In the genomic region with DNA sequence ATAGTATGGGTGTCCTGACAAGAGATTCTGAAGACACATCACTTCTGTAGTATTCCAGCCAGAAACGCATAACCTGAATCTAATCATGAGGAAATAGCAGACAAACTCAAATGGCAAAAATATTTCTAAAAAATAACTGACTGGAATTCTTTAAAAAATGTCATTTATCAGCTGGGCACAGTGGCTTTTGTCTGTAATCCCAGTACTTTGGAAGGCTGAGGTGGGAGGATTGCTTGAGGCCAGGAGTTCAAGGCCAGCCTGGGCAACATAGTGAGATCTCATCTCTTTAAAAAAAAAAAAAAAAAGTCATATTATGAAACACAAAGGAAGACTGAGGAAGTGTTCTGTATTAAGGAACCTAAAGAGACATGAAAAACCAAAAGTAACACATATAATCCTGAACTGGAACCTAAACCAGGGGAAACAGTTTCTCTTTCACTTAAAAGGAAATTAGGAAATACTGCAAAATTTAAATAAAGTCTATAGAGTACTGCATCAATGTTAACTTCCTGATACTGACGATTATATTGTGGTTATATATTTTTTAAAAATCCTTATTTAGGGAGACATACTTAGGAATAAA, we compare ENCODE assay signal across 1 cellular context.
TF ChIP-seq lines count a peak whose summit lies in the region.

No MANE protein-coding gene starts in this region.

TF ChIP-seq in HepG2, 621 proteins besides CTCF, POLR2A, EP300 and RAD21:
- 0 out of 2 replicates have a peak, but pooled peaks have one; percentile 10 for TF ChIP-seq TFAP4 (IDR thresholded peaks at IDR 0.05; ENCODE audit: borderline replicate concordance, low read depth)
- TF ChIP-seq RARG (CRISPR knock-in tag; IDR thresholded peaks at IDR 0.05; ENCODE audit: low read depth): 0 out of 2 replicates have a peak, but pooled peaks have one; percentile 30
- peak; percentile 42; the same call in 1 of the 2 replicates for TF ChIP-seq ZNF770 (CRISPR knock-in tag; IDR thresholded peaks at IDR 0.05)
- 0 out of 2 replicates have a peak, but pooled peaks have one; percentile 6 for TF ChIP-seq SALL1 (CRISPR knock-in tag; IDR thresholded peaks at IDR 0.05)
- TF ChIP-seq CHD4 (IDR thresholded peaks at IDR 0.05; ENCODE audit: borderline replicate concordance, low read length): peak; percentile 51
- TF ChIP-seq, protein P1, sequence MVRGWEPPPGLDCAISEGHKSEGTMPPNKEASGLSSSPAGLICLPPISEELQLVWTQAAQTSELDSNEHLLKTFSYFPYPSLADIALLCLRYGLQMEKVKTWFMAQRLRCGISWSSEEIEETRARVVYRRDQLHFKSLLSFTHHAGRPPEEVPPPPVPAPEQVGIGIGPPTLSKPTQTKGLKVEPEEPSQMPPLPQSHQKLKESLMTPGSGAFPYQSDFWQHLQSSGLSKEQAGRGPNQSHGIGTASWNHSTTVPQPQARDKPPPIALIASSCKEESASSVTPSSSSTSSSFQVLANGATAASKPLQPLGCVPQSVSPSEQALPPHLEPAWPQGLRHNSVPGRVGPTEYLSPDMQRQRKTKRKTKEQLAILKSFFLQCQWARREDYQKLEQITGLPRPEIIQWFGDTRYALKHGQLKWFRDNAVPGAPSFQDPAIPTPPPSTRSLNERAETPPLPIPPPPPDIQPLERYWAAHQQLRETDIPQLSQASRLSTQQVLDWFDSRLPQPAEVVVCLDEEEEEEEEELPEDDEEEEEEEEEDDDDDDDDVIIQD (CRISPR knock-in tag; IDR thresholded peaks at IDR 0.05; ENCODE audit: low read depth): peak; percentile 18; the same call in 1 of the 2 replicates
- 0 out of 2 replicates have a peak, but pooled peaks have one; percentile 41 for TF ChIP-seq ZBTB3 (CRISPR knock-in tag; IDR thresholded peaks at IDR 0.05; ENCODE audit: borderline replicate concordance, low read depth)
- no peak for TF ChIP-seq ZNF713 (CRISPR knock-in tag; IDR thresholded peaks at IDR 0.05)
- no peak for TF ChIP-seq CREB1 (IDR thresholded peaks at IDR 0.05)
- peak; percentile 49; the same call in 1 of the 2 replicates for TF ChIP-seq CREB1 (CRISPR knock-in tag; IDR thresholded peaks at IDR 0.05)
- peak; percentile 50 for TF ChIP-seq GATAD2A (CRISPR knock-in tag; IDR thresholded peaks at IDR 0.05)
- no peak for TF ChIP-seq HHEX (CRISPR knock-in tag; IDR thresholded peaks at IDR 0.05)
- TF ChIP-seq RARA (CRISPR knock-in tag; IDR thresholded peaks at IDR 0.05): peak; percentile 71; the same call in 1 of the 2 replicates
- no peak for TF ChIP-seq BATF2 (CRISPR knock-in tag; IDR thresholded peaks at IDR 0.05)
- peak; percentile 39 for TF ChIP-seq HNF4A (CRISPR knock-in tag; IDR thresholded peaks at IDR 0.05)
- TF ChIP-seq, protein P2, sequence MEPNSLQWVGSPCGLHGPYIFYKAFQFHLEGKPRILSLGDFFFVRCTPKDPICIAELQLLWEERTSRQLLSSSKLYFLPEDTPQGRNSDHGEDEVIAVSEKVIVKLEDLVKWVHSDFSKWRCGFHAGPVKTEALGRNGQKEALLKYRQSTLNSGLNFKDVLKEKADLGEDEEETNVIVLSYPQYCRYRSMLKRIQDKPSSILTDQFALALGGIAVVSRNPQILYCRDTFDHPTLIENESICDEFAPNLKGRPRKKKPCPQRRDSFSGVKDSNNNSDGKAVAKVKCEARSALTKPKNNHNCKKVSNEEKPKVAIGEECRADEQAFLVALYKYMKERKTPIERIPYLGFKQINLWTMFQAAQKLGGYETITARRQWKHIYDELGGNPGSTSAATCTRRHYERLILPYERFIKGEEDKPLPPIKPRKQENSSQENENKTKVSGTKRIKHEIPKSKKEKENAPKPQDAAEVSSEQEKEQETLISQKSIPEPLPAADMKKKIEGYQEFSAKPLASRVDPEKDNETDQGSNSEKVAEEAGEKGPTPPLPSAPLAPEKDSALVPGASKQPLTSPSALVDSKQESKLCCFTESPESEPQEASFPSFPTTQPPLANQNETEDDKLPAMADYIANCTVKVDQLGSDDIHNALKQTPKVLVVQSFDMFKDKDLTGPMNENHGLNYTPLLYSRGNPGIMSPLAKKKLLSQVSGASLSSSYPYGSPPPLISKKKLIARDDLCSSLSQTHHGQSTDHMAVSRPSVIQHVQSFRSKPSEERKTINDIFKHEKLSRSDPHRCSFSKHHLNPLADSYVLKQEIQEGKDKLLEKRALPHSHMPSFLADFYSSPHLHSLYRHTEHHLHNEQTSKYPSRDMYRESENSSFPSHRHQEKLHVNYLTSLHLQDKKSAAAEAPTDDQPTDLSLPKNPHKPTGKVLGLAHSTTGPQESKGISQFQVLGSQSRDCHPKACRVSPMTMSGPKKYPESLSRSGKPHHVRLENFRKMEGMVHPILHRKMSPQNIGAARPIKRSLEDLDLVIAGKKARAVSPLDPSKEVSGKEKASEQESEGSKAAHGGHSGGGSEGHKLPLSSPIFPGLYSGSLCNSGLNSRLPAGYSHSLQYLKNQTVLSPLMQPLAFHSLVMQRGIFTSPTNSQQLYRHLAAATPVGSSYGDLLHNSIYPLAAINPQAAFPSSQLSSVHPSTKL (CRISPR knock-in tag; IDR thresholded peaks at IDR 0.05): peak; percentile 62; the same call in 1 of the 2 replicates
- TF ChIP-seq KLF6 (CRISPR knock-in tag; IDR thresholded peaks at IDR 0.05): no peak
- TF ChIP-seq KLF9 (CRISPR knock-in tag; IDR thresholded peaks at IDR 0.05; ENCODE audit: low read depth): no peak
- TF ChIP-seq CBX5 (CRISPR knock-in tag; IDR thresholded peaks at IDR 0.05; ENCODE audit: borderline replicate concordance): no peak
- TF ChIP-seq BHLHE40 (IDR thresholded peaks at IDR 0.05; ENCODE audit: low read length): no peak
- TF ChIP-seq, protein P3, sequence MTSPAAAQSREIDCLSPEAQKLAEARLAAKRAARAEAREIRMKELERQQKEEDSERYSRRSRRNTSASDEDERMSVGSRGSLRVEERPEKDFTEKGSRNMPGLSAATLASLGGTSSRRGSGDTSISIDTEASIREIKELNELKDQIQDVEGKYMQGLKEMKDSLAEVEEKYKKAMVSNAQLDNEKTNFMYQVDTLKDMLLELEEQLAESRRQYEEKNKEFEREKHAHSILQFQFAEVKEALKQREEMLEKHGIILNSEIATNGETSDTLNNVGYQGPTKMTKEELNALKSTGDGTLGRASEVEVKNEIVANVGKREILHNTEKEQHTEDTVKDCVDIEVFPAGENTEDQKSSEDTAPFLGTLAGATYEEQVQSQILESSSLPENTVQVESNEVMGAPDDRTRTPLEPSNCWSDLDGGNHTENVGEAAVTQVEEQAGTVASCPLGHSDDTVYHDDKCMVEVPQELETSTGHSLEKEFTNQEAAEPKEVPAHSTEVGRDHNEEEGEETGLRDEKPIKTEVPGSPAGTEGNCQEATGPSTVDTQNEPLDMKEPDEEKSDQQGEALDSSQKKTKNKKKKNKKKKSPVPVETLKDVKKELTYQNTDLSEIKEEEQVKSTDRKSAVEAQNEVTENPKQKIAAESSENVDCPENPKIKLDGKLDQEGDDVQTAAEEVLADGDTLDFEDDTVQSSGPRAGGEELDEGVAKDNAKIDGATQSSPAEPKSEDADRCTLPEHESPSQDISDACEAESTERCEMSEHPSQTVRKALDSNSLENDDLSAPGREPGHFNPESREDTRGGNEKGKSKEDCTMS (CRISPR knock-in tag; conservative IDR thresholded peaks at IDR 0.05): no peak
- TF ChIP-seq ZGPAT (CRISPR knock-in tag; IDR thresholded peaks at IDR 0.05): peak; percentile 37; the same call in 1 of the 2 replicates
- TF ChIP-seq POLR2G (IDR thresholded peaks at IDR 0.05; ENCODE audit: low read depth, low read length): no peak
- TF ChIP-seq, protein P4, sequence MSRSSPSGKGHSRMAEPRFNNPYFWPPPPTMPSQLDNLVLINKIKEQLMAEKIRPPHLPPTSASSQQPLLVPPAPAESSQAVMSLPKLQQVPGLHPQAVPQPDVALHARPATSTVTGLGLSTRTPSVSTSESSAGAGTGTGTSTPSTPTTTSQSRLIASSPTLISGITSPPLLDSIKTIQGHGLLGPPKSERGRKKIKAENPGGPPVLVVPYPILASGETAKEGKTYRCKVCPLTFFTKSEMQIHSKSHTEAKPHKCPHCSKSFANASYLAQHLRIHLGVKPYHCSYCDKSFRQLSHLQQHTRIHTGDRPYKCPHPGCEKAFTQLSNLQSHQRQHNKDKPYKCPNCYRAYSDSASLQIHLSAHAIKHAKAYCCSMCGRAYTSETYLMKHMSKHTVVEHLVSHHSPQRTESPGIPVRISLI (CRISPR knock-in tag; IDR thresholded peaks at IDR 0.05; ENCODE audit: borderline replicate concordance): peak; percentile 86
- no peak for TF ChIP-seq ZNF17 (CRISPR knock-in tag; IDR thresholded peaks at IDR 0.05)
- no peak for TF ChIP-seq ZNF292 (CRISPR knock-in tag; IDR thresholded peaks at IDR 0.05; ENCODE audit: borderline replicate concordance, low read depth)
- peak; percentile 59; the same call in 1 of the 2 replicates for TF ChIP-seq NCOA2 (CRISPR knock-in tag; IDR thresholded peaks at IDR 0.05)
- TF ChIP-seq, protein P5, sequence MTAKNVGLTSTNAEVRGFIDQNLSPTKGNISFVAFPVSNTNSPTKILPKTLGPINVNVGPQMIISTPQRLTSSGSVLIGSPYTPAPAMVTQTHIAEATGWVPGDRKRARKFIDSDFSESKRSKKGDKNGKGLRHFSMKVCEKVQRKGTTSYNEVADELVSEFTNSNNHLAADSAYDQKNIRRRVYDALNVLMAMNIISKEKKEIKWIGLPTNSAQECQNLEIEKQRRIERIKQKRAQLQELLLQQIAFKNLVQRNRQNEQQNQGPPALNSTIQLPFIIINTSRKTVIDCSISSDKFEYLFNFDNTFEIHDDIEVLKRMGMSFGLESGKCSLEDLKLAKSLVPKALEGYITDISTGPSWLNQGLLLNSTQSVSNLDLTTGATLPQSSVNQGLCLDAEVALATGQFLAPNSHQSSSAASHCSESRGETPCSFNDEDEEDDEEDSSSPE (CRISPR knock-in tag; IDR thresholded peaks at IDR 0.05): no peak
- TF ChIP-seq, protein P6, sequence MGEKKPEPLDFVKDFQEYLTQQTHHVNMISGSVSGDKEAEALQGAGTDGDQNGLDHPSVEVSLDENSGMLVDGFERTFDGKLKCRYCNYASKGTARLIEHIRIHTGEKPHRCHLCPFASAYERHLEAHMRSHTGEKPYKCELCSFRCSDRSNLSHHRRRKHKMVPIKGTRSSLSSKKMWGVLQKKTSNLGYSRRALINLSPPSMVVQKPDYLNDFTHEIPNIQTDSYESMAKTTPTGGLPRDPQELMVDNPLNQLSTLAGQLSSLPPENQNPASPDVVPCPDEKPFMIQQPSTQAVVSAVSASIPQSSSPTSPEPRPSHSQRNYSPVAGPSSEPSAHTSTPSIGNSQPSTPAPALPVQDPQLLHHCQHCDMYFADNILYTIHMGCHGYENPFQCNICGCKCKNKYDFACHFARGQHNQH (CRISPR knock-in tag; IDR thresholded peaks at IDR 0.05): 0 out of 2 replicates have a peak, but pooled peaks have one; percentile 24
- TF ChIP-seq NCOA1 (CRISPR knock-in tag; IDR thresholded peaks at IDR 0.05): no peak
- no peak for TF ChIP-seq U2AF2 (IDR thresholded peaks at IDR 0.05; ENCODE audit: low read depth, low read length)
- TF ChIP-seq ASH2L (IDR thresholded peaks at IDR 0.05; ENCODE audit: insufficient read length, low read depth, low read length): no peak
- TF ChIP-seq HES4 (CRISPR knock-in tag; IDR thresholded peaks at IDR 0.05; ENCODE audit: borderline replicate concordance): no peak
- peak; percentile 90 for TF ChIP-seq ZNF121 (CRISPR knock-in tag; IDR thresholded peaks at IDR 0.05)
- 0 out of 2 replicates have a peak, but pooled peaks have one; percentile 32 for TF ChIP-seq ZMYM4 (CRISPR knock-in tag; IDR thresholded peaks at IDR 0.05)
- TF ChIP-seq SOX13 (IDR thresholded peaks at IDR 0.05): no peak
- peak in 1 of 2 experiments; percentile 25; a peak in 1 of 4 replicates for TF ChIP-seq SOX13 (CRISPR knock-in tag; conservative IDR thresholded peaks at IDR 0.05 in 1 of 2, IDR thresholded peaks at IDR 0.05 in 1 of 2)
- peak; percentile 44; the same call in 1 of the 2 replicates for TF ChIP-seq NR2F6 (IDR thresholded peaks at IDR 0.05)
- TF ChIP-seq NR2F6 (CRISPR knock-in tag; IDR thresholded peaks at IDR 0.05): peak; percentile 26; the same call in 1 of the 2 replicates
- no peak for TF ChIP-seq ZNF841 (CRISPR knock-in tag; IDR thresholded peaks at IDR 0.05; ENCODE audit: borderline replicate concordance)
